ENCODE assay signal across 21 cellular contexts in genomic region chr1:183487686-183488442, GRCh38.
"Had no signal": no experiment of that assay in that cellular context is flagged by ENCODE, and none has a peak within 500 bp of the region (broad histone marks: within the 10 kb centered on the region; RNA-seq: fewer than 3 reads in every experiment).

No MANE protein-coding gene starts in this region.

- H3K4me3 Mint-ChIP-seq: activated naive CD4-positive, alpha-beta T cell treated with anti-CD3 and anti-CD28 coated beads for 36 hours; stimulated activated effector memory CD8-positive, alpha-beta T cell treated with anti-CD3 and anti-CD28 coated beads, Interleukin-12 subunit alpha, Interleukin-12 subunit beta, amount 100 ng/mL, for 72 hours had no signal

- H3K9ac ChIP-seq: parathyroid adenoma had no signal

- DNase-seq: activated naive CD4-positive, alpha-beta T cell treated with anti-CD3 and anti-CD28 coated beads for 36 hours; activated T-cell treated with anti-CD3 and anti-CD28 coated beads for 4 hours; aorta; brain microvascular endothelial cell; central memory CD4-positive, alpha-beta T cell; heart right ventricle; kidney glomerular epithelial cell; left ventricle myocardium superior; mucosa of descending colon; naive thymus-derived CD4-positive, alpha-beta T cell; stimulated activated CD4-positive, alpha-beta T cell treated with anti-CD3 and anti-CD28 coated beads, Interleukin-4, amount 100 ng/mL, for 1 hour; T1000; upper lobe of right lung had no signal

- H3K27me3 ChIP-seq: brain microvascular endothelial cell, esophagus muscularis mucosa, gastroesophageal sphincter, heart right ventricle, upper lobe of right lung had no signal

- H3K27ac ChIP-seq: brain microvascular endothelial cell, esophagus muscularis mucosa, gastroesophageal sphincter, heart right ventricle, parathyroid adenoma, thoracic aorta, upper lobe of right lung had no signal

- H3K27me3 Mint-ChIP-seq: naive thymus-derived CD4-positive, alpha-beta T cell had no signal

- ATAC-seq: activated CD4-positive, CD25-positive, alpha-beta regulatory T cell treated with anti-CD3 and anti-CD28 coated beads, Interleukin-2, amount 50 U/mL, for 24 hours; gastroesophageal sphincter; heart right ventricle; left ventricle myocardium superior; mucosa of descending colon; naive thymus-derived CD4-positive, alpha-beta T cell; sciatic nerve; stimulated activated effector memory CD8-positive, alpha-beta T cell treated with anti-CD3 and anti-CD28 coated beads, Interleukin-12 subunit alpha, Interleukin-12 subunit beta, amount 100 ng/mL, for 72 hours; upper lobe of right lung had no signal

- H3K4me3 ChIP-seq: esophagus muscularis mucosa, gastroesophageal sphincter, heart right ventricle, mucosa of descending colon, smooth muscle cell, thoracic aorta, upper lobe of right lung had no signal

- H3K4me1 ChIP-seq: parathyroid adenoma, upper lobe of right lung had no signal

- H3K27ac Mint-ChIP-seq: activated naive CD4-positive, alpha-beta T cell treated with anti-CD3 and anti-CD28 coated beads for 36 hours; stimulated activated effector memory CD8-positive, alpha-beta T cell treated with anti-CD3 and anti-CD28 coated beads, Interleukin-12 subunit alpha, Interleukin-12 subunit beta, amount 100 ng/mL, for 72 hours had no signal

- H3K9me3 ChIP-seq: esophagus muscularis mucosa, gastroesophageal sphincter, heart right ventricle, mucosa of descending colon, thoracic aorta, upper lobe of right lung had no signal

- H3K36me3 Mint-ChIP-seq: stimulated activated effector memory CD8-positive, alpha-beta T cell treated with anti-CD3 and anti-CD28 coated beads, Interleukin-12 subunit alpha, Interleukin-12 subunit beta, amount 100 ng/mL, for 72 hours had no signal

- H2AFZ ChIP-seq: parathyroid adenoma had no signal

- H3K36me3 ChIP-seq: brain microvascular endothelial cell, esophagus muscularis mucosa, gastroesophageal sphincter, heart right ventricle, thoracic aorta, upper lobe of right lung had no signal

- H3K9me3 Mint-ChIP-seq: activated naive CD4-positive, alpha-beta T cell treated with anti-CD3 and anti-CD28 coated beads for 36 hours; naive thymus-derived CD4-positive, alpha-beta T cell; stimulated activated effector memory CD8-positive, alpha-beta T cell treated with anti-CD3 and anti-CD28 coated beads, Interleukin-12 subunit alpha, Interleukin-12 subunit beta, amount 100 ng/mL, for 72 hours had no signal

- H3K4me2 ChIP-seq: smooth muscle cell had no signal
